In the genomic region with DNA sequence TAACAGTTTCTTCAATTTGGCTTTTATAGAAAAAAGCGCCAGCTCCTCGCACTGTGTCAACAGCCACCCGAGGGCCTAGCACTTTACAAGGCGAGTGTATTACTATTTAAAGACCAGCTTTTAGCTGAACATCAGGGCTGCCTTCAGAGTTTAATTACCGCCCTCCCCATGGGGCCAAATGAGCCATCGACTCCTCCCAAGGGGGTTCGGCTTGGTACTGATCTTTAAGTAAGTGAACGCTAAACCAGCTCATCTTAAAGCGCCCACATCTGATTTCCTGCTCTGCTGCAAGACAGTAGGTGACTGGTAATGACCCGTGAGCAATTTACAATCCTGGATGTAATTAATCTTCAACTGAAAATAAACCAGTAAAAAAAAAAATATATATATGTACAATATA, we compare ENCODE assay signal across 26 cellular contexts.
DNase-seq lines count a peak whose midpoint lies in the region.
"Had no signal": no experiment of that assay in that cellular context is flagged by ENCODE, and none has a peak within 500 bp of the region (broad histone marks: within the 10 kb centered on the region; RNA-seq: fewer than 3 reads in every experiment).

No MANE protein-coding gene starts in this region.

- no peak overlapping the region for H3K27ac ChIP-seq in Karpas-422 (ENCODE audit: low read length)
- H3K27ac ChIP-seq: heart right ventricle, thoracic aorta had no signal

- DNase-seq in Daoy (ENCODE audit: low read depth) (peak; percentile 20), NCI-H146 (lab: John Stamatoyannopoulos, UW) (peak; percentile 53), NCI-H524 treated with DMSO at 0.1 percent for 48 hours (lab: John Stamatoyannopoulos, UW) (peak; percentile 92), iPS-NIHi7 (ENCODE audit: extremely low spot score) (peak; percentile 22), Karpas-422 (no peak), cardiac septum (ENCODE audit: low spot score) (no peak)
- no peak for DNase-seq in activated CD4-positive, CD25-positive, alpha-beta regulatory T cell treated with anti-CD3 and anti-CD28 coated beads, Interleukin-2, amount 50 U/mL, for 72 hours
- DNase-seq: activated CD8-positive, alpha-beta T cell treated with anti-CD3 and anti-CD28 coated beads for 36 hours; activated naive CD4-positive, alpha-beta T cell treated with Interleukin-2 at 50 U/mL for 16 hours; activated T-cell treated with anti-CD3 and anti-CD28 coated beads, Interleukin-2, amount 50 U/mL, for 1 hour; amniotic stem cell; caudate nucleus; CD4-positive, alpha-beta memory T cell; heart right ventricle; mesenchymal stem cell; MM.1S; NCI-H226; occipital lobe; RPMI8226; stimulated activated naive B cell treated with anti-CD40 and anti-IgM and Interleukin-4, amounts not matched to agents 10 μg/mL and 1 μg/mL and 100 μg/mL, for 72 hours; T-helper 2 cell had no signal

- H3K4me2 ChIP-seq in Karpas-422 (ENCODE audit: low read depth, low read length, poor library complexity, severe bottlenecking) = no peak overlapping the region
- H3K4me2 ChIP-seq: smooth muscle cell had no signal

- H3K79me2 ChIP-seq in Karpas-422 (ENCODE audit: low read length) = no peaks in the 10 kb centered on the region

- no peak overlapping the region for H3K4me3 ChIP-seq in Karpas-422 (ENCODE audit: low read length)
- H3K4me3 ChIP-seq: GM12878, HAP-1, heart right ventricle, K562, smooth muscle cell, thoracic aorta had no signal

- H3K9me2 ChIP-seq in Karpas-422 (replicated peaks; ENCODE audit: insufficient read depth, low read length) = no peaks in the 10 kb centered on the region

- no peaks in the 10 kb centered on the region for H3K27me3 ChIP-seq in Karpas-422 (ENCODE audit: low read length)
- H3K27me3 ChIP-seq: heart right ventricle had no signal

- H3K4me1 ChIP-seq in Karpas-422 (ENCODE audit: low read length) = no peaks in the 10 kb centered on the region
- H3K4me1 ChIP-seq: HAP-1, heart right ventricle had no signal

- H4K20me1 ChIP-seq in Karpas-422 (ENCODE audit: insufficient read depth, low read depth, low read length) = no peaks in the 10 kb centered on the region

- no peaks in the 10 kb centered on the region for H3K36me3 ChIP-seq in Karpas-422 (ENCODE audit: insufficient read depth, low read length)
- H3K36me3 ChIP-seq: HAP-1, heart right ventricle, thoracic aorta had no signal

- peaks cover 34% of the 10 kb centered on the region for H3K9me3 ChIP-seq in Karpas-422 (ENCODE audit: low read length)

- intact Hi-C loops in cardiac septum (cut with DNase I) = no loop called here

- no peak overlapping the region for H3K9ac ChIP-seq in Karpas-422 (ENCODE audit: low read length)

- H2AFZ ChIP-seq in Karpas-422 (ENCODE audit: low read length) = no peak overlapping the region

Comparison
In these comparisons a context has a peak if more than half of its experiments do, and no peak if none do; other contexts are left out.
1. DNase-seq: peak in Daoy (single experiment), NCI-H146 (single experiment), NCI-H524 treated with DMSO at 0.1 percent for 48 hours (single experiment) and iPS-NIHi7 (single experiment); none in Karpas-422 (single experiment), activated CD4-positive, CD25-positive, alpha-beta regulatory T cell treated with anti-CD3 and anti-CD28 coated beads, Interleukin-2, amount 50 U/mL, for 72 hours (single experiment) and cardiac septum (single experiment).